ENCODE assay signal across 1 cellular context in genomic region chr1:37809942-37810341, GRCh38.
TF ChIP-seq lines count a peak whose summit lies in the region.

No MANE protein-coding gene starts in this region.

TF ChIP-seq in HepG2, 621 proteins besides CTCF, POLR2A, EP300 and RAD21:
- TF ChIP-seq MTA1 (CRISPR knock-in tag; IDR thresholded peaks at IDR 0.05; ENCODE audit: borderline replicate concordance) (no peak), ZKSCAN5 (CRISPR knock-in tag; IDR thresholded peaks at IDR 0.05) (no peak), RBM22 (optimal IDR thresholded peaks at IDR 0.05; ENCODE audit: low read length) (peak; percentile 37), ZNF737 (CRISPR knock-in tag; IDR thresholded peaks at IDR 0.05; ENCODE audit: borderline replicate concordance) (no peak), HMG20A (CRISPR knock-in tag; IDR thresholded peaks at IDR 0.05; ENCODE audit: borderline replicate concordance) (no peak), CCAR2 (optimal IDR thresholded peaks at IDR 0.05; ENCODE audit: low read depth, low read length) (no peak), ZBTB43 (CRISPR knock-in tag; conservative IDR thresholded peaks at IDR 0.05) (no peak)
